Comparison of ENCODE assay signal across 18 cellular contexts in the genomic region with DNA sequence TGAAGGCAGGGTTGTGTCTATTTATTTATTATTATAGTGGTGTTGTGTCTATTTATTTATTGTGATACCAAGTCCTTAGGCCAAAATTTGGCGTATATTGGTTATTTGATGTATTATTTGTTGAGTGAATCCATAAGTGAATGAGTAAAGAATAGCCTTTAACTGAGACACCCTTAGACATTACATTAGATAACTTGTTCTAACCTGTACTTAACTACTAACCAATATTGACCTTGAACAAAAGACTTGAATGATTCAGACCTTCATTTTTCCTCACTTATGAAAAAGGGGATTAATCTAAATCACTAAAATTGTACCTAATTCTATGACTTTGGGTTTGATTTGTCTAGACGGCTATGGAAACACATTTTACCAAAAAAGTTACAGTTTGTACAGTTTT.
A peak's percentile ranks its signal among the peaks of the same experiment; 100 is the strongest.
DNase-seq lines count a peak whose midpoint lies in the region; TF ChIP-seq lines count a peak whose summit lies in the region.
"Had no signal": no experiment of that assay in that cellular context is flagged by ENCODE, and none has a peak within 500 bp of the region (broad histone marks: within the 10 kb centered on the region; RNA-seq: fewer than 3 reads in every experiment).

No MANE protein-coding gene starts in this region.

- DNase-seq in mammary epithelial cell, result no peak
- DNase-seq in MCF 10A (ENCODE audit: unreplicated experiment), result no peak
- DNase-seq in epithelial cell of prostate (ENCODE audit: low read depth, low spot score), result no peak
- DNase-seq in smooth muscle cell (lab: John Stamatoyannopoulos, UW; ENCODE audit: unreplicated experiment), result no peak
- no peak for DNase-seq in cortex of kidney (lab: John Stamatoyannopoulos, UW)
- DNase-seq in effector CD8-positive, alpha-beta T cell (lab: John Stamatoyannopoulos, UW), result no peak
- DNase-seq: CD4-positive, CD25-positive, alpha-beta regulatory T cell; CD8-positive, alpha-beta T cell; DMS 273 treated with DMSO at 0.1 percent for 48 hours; DMS79; EL; GDM1; H9 had no signal

- CTCF ChIA-PET in mammary epithelial cell (lab: Charles Lee; ENCODE audit: low non-redundant PET) (no interaction called here), MCF 10A (lab: Yijun Ruan, JAX) (no interaction called here)

- no peak overlapping the region for H3K4me3 Mint-ChIP-seq in MCF 10A (ENCODE audit: unreplicated experiment)
- H3K4me3 Mint-ChIP-seq: B cell; CD4-positive, CD25-positive, alpha-beta regulatory T cell; CD8-positive, alpha-beta T cell; GM23338; H9 had no signal

- peak overlapping the region; percentile 40 for H3K27ac ChIP-seq in mammary epithelial cell (ENCODE audit: insufficient read depth, low read depth, low read length)
- peak overlapping the region; percentile 72 for H3K27ac ChIP-seq in epithelial cell of prostate
- H3K27ac ChIP-seq in smooth muscle cell (ENCODE audit: low read depth), result peak overlapping the region; percentile 54
- H3K27ac ChIP-seq: 22Rv1, BLaER1, C4-2B had no signal

- H2AFZ ChIP-seq in mammary epithelial cell (ENCODE audit: low read depth, low read length) (no peak overlapping the region), smooth muscle cell (ENCODE audit: low read depth) (no peak overlapping the region)
- H2AFZ ChIP-seq: GM23338 had no signal

- H3K27ac Mint-ChIP-seq in MCF 10A (ENCODE audit: low read depth, unreplicated experiment), result no peak overlapping the region
- H3K27ac Mint-ChIP-seq: B cell; CD4-positive, CD25-positive, alpha-beta regulatory T cell; CD8-positive, alpha-beta T cell; GM23338; H9 had no signal

- peaks cover 6% of the 10 kb centered on the region for H3K36me3 Mint-ChIP-seq in MCF 10A (ENCODE audit: insufficient read depth, unreplicated experiment)
- H3K36me3 Mint-ChIP-seq: CD4-positive, CD25-positive, alpha-beta regulatory T cell; CD8-positive, alpha-beta T cell had no signal

- H3K27me3 ChIP-seq in mammary epithelial cell (ENCODE audit: insufficient read depth, low read length), result no peaks in the 10 kb centered on the region
- H3K27me3 ChIP-seq in smooth muscle cell (ENCODE audit: low read depth), result no peaks in the 10 kb centered on the region
- H3K27me3 ChIP-seq: BLaER1 had no signal

- H3K4me1 Mint-ChIP-seq in MCF 10A (ENCODE audit: insufficient read depth, unreplicated experiment), result no peaks in the 10 kb centered on the region
- H3K4me1 Mint-ChIP-seq: B cell; CD4-positive, CD25-positive, alpha-beta regulatory T cell; H9 had no signal

- POLR2A ChIA-PET in MCF 10A (lab: Yijun Ruan, JAX), result no interaction called here

- in situ Hi-C loops in mammary epithelial cell (cut with MboI; ENCODE audit: low sequenced_read_pairs in 2 of 2), result no loop called here

- H3K4me3 ChIP-seq in mammary epithelial cell (replicated peaks in 1 of 3; ENCODE audit: insufficient read depth in 1 of 3, low read depth in 2 of 3, low read length in 3 of 3), result no peak overlapping the region
- no peak overlapping the region for H3K4me3 ChIP-seq in smooth muscle cell
- H3K4me3 ChIP-seq: BLaER1, GM23338 had no signal

- H3K4me1 ChIP-seq in mammary epithelial cell (ENCODE audit: insufficient read depth, low read length) (peaks cover 31% of the 10 kb centered on the region), smooth muscle cell (ENCODE audit: low read depth) (no peaks in the 10 kb centered on the region)
- H3K4me1 ChIP-seq: BLaER1 had no signal

- TF ChIP-seq CTCF in mammary epithelial cell (conservative IDR thresholded peaks at IDR 0.05 in 1 of 2, IDR thresholded peaks at IDR 0.05 in 1 of 2; ENCODE audit: extremely low read depth in 1 of 2, insufficient read depth in 1 of 2, low read depth in 1 of 2, low read length in 2 of 2), result no peak
- TF ChIP-seq CTCF in MCF 10A (IDR thresholded peaks at IDR 0.05; ENCODE audit: unreplicated experiment), result no peak
- TF ChIP-seq CTCF in smooth muscle cell (IDR thresholded peaks at IDR 0.05; ENCODE audit: borderline replicate concordance, insufficient read depth, poor library complexity, severe bottlenecking), result no peak

- H3K9ac ChIP-seq in mammary epithelial cell (ENCODE audit: insufficient read depth, low read length) (no peak overlapping the region), smooth muscle cell (ENCODE audit: low read depth) (no peak overlapping the region)
- H3K9ac ChIP-seq: BLaER1 had no signal

- H3K9me3 Mint-ChIP-seq in MCF 10A (ENCODE audit: unreplicated experiment), result no peaks in the 10 kb centered on the region
- H3K9me3 Mint-ChIP-seq: GM23338, H9 had no signal

- no peaks in the 10 kb centered on the region for H4K20me1 ChIP-seq in mammary epithelial cell (ENCODE audit: insufficient read depth, low read length)
- no peaks in the 10 kb centered on the region for H4K20me1 ChIP-seq in smooth muscle cell (ENCODE audit: low read depth)
- H4K20me1 ChIP-seq: BLaER1 had no signal

- H3K27me3 Mint-ChIP-seq in MCF 10A (ENCODE audit: insufficient read depth, unreplicated experiment), result peaks cover 24% of the 10 kb centered on the region
- H3K27me3 Mint-ChIP-seq: B cell; CD4-positive, CD25-positive, alpha-beta regulatory T cell had no signal

- H3K79me2 ChIP-seq in mammary epithelial cell (ENCODE audit: insufficient read depth, low read length), result no peaks in the 10 kb centered on the region
- no peaks in the 10 kb centered on the region for H3K79me2 ChIP-seq in smooth muscle cell (ENCODE audit: low read depth)

- intact Hi-C loops in mammary epithelial cell (cut with micrococcal nuclease), result no loop called here
- intact Hi-C loops in MCF 10A (cut with micrococcal nuclease), result no loop called here

- no peaks in the 10 kb centered on the region for H3K9me3 ChIP-seq in mammary epithelial cell (replicated peaks; ENCODE audit: insufficient read depth, low read length)
- H3K9me3 ChIP-seq in smooth muscle cell (replicated peaks; ENCODE audit: low read depth), result no peaks in the 10 kb centered on the region
- H3K9me3 ChIP-seq: BLaER1 had no signal

- dilution Hi-C loops in mammary epithelial cell (cut with HindIII; ENCODE audit: low sequenced_read_pairs), result no loop called here

- H3K4me2 ChIP-seq in mammary epithelial cell (ENCODE audit: insufficient read depth, low read depth, low read length) (no peak overlapping the region), smooth muscle cell (no peak overlapping the region)
- H3K4me2 ChIP-seq: BLaER1, GM23338 had no signal

- BruUV-seq in mammary epithelial cell (replicated peaks; lab: Mats Ljungman, UMichigan), result no TSS peak
- BruUV-seq in MCF 10A (replicated peaks; lab: Mats Ljungman, UMichigan), result no TSS peak

- WGBS in mammary epithelial cell (ENCODE audit: low coverage, missing lambda C conversion rate), result 70% methylated on average over 2 of the region's 2 CpGs
- WGBS in smooth muscle cell (ENCODE audit: low lambda C conversion rate), result 96% methylated on average over 2 of the region's 2 CpGs

- H3K36me3 ChIP-seq in mammary epithelial cell (ENCODE audit: insufficient read depth, low read length) (no peaks in the 10 kb centered on the region), smooth muscle cell (ENCODE audit: low read depth) (no peaks in the 10 kb centered on the region)
- H3K36me3 ChIP-seq: BLaER1 had no signal

- no peaks in the 10 kb centered on the region for H3F3A ChIP-seq in smooth muscle cell (ENCODE audit: low read depth)
